18 cellular contexts compared by ENCODE assay signal in the genomic region with DNA sequence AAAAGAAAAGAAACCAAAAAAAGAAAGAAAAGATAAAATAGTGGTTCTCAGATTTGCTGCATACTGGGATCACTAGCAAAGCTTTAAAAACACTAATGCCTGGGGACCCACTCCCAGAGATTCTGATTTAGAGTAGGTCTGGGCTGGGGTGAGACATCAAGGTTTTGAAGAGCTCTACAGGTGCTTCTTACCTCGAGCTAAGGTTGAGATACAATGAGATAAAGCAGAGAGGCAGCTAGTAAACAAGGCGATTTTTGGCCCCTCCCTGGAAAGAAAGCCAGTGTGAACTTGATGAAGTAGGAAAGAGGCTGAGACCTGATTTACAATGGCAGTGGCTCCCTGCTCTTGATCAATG.
DNase-seq lines count a peak whose midpoint lies in the region; ATAC-seq and TF ChIP-seq lines count a peak whose summit lies in the region.
"Had no signal": no experiment of that assay in that cellular context is flagged by ENCODE, and none has a peak within 500 bp of the region (broad histone marks: within the 10 kb centered on the region; RNA-seq: fewer than 3 reads in every experiment).

No MANE protein-coding gene starts in this region.

- no peak for DNase-seq in NCI-H1092 (lab: John Stamatoyannopoulos, UW)
- DNase-seq in superior temporal gyrus (ENCODE audit: extremely low spot score): no peak
- DNase-seq in GM13977 (ENCODE audit: low spot score): no peak
- DNase-seq in NCI-H128 (lab: John Stamatoyannopoulos, UW; ENCODE audit: unreplicated experiment): no peak
- DNase-seq: activated CD8-positive, alpha-beta memory T cell treated with anti-CD3 and anti-CD28 coated beads, Interleukin-2, amount 50 U/mL, for 4 hours; activated naive CD8-positive, alpha-beta T cell treated with anti-CD3 and anti-CD28 coated beads, Interleukin-2, amount 10 ng/mL, durations not matched to agents 7 days and 5 days; central memory CD4-positive, alpha-beta T cell; heart right ventricle; left lung; NCI-H1105; SJCRH30; stimulated activated CD4-positive, alpha-beta T cell treated with anti-CD3 and anti-CD28 coated beads, Interleukin-4, amount 100 ng/mL, for 4 hours; stimulated activated naive CD8-positive, alpha-beta T cell treated with anti-CD3 and anti-CD28 coated beads, Interleukin-15, amount 100 ng/mL, for 72 hours had no signal

- ATAC-seq in GM18861 (IDR thresholded peaks at IDR 0.05; ENCODE audit: unreplicated experiment): peak; percentile 22
- ATAC-seq in GM21515 (IDR thresholded peaks at IDR 0.05; ENCODE audit: unreplicated experiment): peak; percentile 38
- ATAC-seq in HG02981 (IDR thresholded peaks at IDR 0.05; ENCODE audit: unreplicated experiment): peak; percentile 29
- peak; percentile 28 for ATAC-seq in HG03571 (IDR thresholded peaks at IDR 0.05; ENCODE audit: unreplicated experiment)
- ATAC-seq: heart right ventricle; left lung; natural killer cell treated with Interleukin-12 subunit alpha and Interleukin-12 subunit beta and Interleukin-15 and Interleukin-18, amount 100 ng/mL, for 72 hours; stimulated activated naive CD8-positive, alpha-beta T cell treated with anti-CD3 and anti-CD28 coated beads, Interleukin-15, amount 100 ng/mL, for 72 hours had no signal

- in situ Hi-C loops in GM13977 (cut with MboI; ENCODE audit: low pct_unique_long_range_greater_than_20kb, low sequenced_read_pairs, unreplicated experiment): no loop called here

- no peak for TF ChIP-seq CTCF in GM13977 (IDR thresholded peaks at IDR 0.05; ENCODE audit: extremely low read depth, insufficient read depth, missing control alignments)
